Comparison of ENCODE assay signal across 8 cellular contexts in the genomic region with DNA sequence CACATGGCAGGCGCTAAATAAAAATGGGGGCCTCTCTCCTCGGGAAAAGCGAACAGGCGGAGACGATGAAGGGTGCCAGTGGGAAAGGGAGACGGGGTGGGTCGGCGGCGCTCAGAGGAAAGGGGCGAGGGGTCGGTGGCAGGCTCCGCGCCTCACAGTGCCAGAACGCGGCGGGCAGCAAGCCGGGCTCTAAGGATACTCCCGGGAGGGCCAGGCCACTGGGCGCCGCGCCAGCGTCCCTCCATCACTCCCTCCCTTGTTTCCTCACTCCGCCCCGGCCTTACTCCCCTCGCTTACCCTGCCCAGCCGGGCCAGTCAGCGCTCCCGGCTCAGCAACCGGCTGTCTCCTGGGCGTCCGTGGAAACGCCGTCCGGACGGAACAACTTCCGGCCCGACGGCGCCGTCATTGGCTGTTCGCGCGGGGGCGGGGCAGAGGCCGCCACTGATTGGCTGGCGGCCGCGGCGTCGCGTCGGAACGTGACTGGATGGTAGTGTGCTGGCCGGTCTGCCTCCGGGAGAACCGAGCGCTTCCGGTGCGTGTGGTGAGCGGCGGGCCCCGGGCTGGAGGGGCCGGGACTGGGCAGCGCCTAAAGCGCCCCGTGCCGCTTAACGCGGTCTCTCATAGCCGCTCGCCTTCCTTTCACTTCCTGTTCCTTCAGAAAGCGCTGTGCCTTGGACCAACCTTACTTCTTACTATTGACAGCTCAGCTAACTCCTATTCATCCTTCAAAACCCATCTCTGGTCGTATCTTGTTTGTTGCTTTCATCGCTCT. TPM values are rescaled to one million over a fixed set of nuclear protein-coding genes. Genes with fewer than 3 reads are reported as not detected.
DNase-seq lines count a peak whose midpoint lies in the region; ATAC-seq, FAIRE-seq and TF ChIP-seq lines count a peak whose summit lies in the region.

A gene (plus strand): TSS at position 523 of the 773 bp plus-strand sequence.

- intact Hi-C loops in T-helper 1 cell treated with Interleukin-12 subunit alpha and Interleukin-12 subunit beta and Interleukin-4 antibody, amounts not matched to agents 30 ng/mL and 1 ng/mL, for 36 hours (cut with micrococcal nuclease) = loop anchor here (1.0 to 10.0 kb wide), 12 partner anchors 17 to 1439 kb away; a partner anchor contains a TSS
- intact Hi-C loops in left ventricle myocardium inferior (cut with micrococcal nuclease) (loop anchor here (10.0 kb wide), 1 partner anchor 91 kb away; no protein-coding TSS in a partner anchor), psoas muscle (cut with DNase I) (loop anchor here (2.0 to 5.0 kb wide), 5 partner anchors 69 to 404 kb away; a partner anchor contains a TSS)

- peak within 1 kb of the TSS; percentile 83 for H3K4me3 ChIP-seq in left ventricle myocardium inferior
- peak within 1 kb of the TSS; percentile 89 for H3K4me3 ChIP-seq in psoas muscle

- ATAC-seq in GM18498 (IDR thresholded peaks at IDR 0.05; ENCODE audit: unreplicated experiment) (peak; percentile 89), HG02885 (IDR thresholded peaks at IDR 0.05; ENCODE audit: poor library complexity, unreplicated experiment) (peak; percentile 81), psoas muscle (peak; percentile 96 to 97 (median 96))

- H3K9me3 ChIP-seq in left ventricle myocardium inferior (replicated peaks) = no peaks in the 10 kb centered on the region
- H3K9me3 ChIP-seq in psoas muscle = no peaks in the 10 kb centered on the region

- FAIRE-seq in urothelium cell line (lab: Jason Lieb, UNC) = no peak

- peaks cover 6% of the 10 kb centered on the region for H3K36me3 ChIP-seq in left ventricle myocardium inferior
- H3K36me3 ChIP-seq in psoas muscle (ENCODE audit: insufficient read depth in 1 of 2, low read depth in 1 of 2) = peaks cover 3 to 15% of the 10 kb centered on the region in 2 donors

- DNase-seq in NCI-H1694 (lab: John Stamatoyannopoulos, UW) (peak; percentile 97), amniotic stem cell (lab: John Stamatoyannopoulos, UW) (peak; percentile 90), left ventricle myocardium inferior (peak; percentile 94), psoas muscle (peak; percentile 96 to 97), urothelium cell line (ENCODE audit: low spot score) (peak; percentile 90)

- H3K27ac ChIP-seq in left ventricle myocardium inferior (replicated peaks) (peak within 1 kb of the TSS; percentile 96), psoas muscle (peak within 1 kb of the TSS; percentile 95)

- WGBS in psoas muscle, 3 donors = 0 to 1% (median 0%) methylated on average over 43 to 74 of the region's 74 CpGs

- TF ChIP-seq CTCF in left ventricle myocardium inferior (IDR thresholded peaks at IDR 0.05; ENCODE audit: borderline replicate concordance) (no peak), psoas muscle (IDR thresholded peaks at IDR 0.05) (no peak)

- H3K27me3 ChIP-seq in left ventricle myocardium inferior (ENCODE audit: low read depth) (no peaks in the 10 kb centered on the region), psoas muscle (ENCODE audit: insufficient read depth in 3 of 3, low read length in 2 of 3) (no peaks in the 10 kb centered on the region)

- H3K4me1 ChIP-seq in left ventricle myocardium inferior = peaks cover 53% of the 10 kb centered on the region
- H3K4me1 ChIP-seq in psoas muscle = peaks cover 19% of the 10 kb centered on the region

RNA-seq across cellular contexts. Expression of the gene that starts here (rescaled TPM):
- total RNA-seq in T-helper 1 cell treated with Interleukin-12 subunit alpha and Interleukin-12 subunit beta and Interleukin-4 antibody, amounts not matched to agents 30 ng/mL and 1 ng/mL, for 36 hours = 10.4 and 12.1 TPM in 2 replicates
- total RNA-seq in left ventricle myocardium inferior (5.4 TPM), psoas muscle (1 to 10 TPM; 6.0 to 9.3 (median 7.3) TPM)
- 10 to 100 TPM in 1 of 3 donors, 1 to 10 TPM in 2; 6.7 to 11.7 (median 9.3) TPM for polyA plus RNA-seq in psoas muscle

Comparison
In these comparisons a context has a peak if more than half of its experiments do, and no peak if none do; other contexts are left out.
1. Peak in every context shown above with its lines: DNase-seq, ATAC-seq, H3K4me3 ChIP-seq and H3K27ac ChIP-seq.